ENCODE assay signal across 9 cellular contexts in the genomic region with DNA sequence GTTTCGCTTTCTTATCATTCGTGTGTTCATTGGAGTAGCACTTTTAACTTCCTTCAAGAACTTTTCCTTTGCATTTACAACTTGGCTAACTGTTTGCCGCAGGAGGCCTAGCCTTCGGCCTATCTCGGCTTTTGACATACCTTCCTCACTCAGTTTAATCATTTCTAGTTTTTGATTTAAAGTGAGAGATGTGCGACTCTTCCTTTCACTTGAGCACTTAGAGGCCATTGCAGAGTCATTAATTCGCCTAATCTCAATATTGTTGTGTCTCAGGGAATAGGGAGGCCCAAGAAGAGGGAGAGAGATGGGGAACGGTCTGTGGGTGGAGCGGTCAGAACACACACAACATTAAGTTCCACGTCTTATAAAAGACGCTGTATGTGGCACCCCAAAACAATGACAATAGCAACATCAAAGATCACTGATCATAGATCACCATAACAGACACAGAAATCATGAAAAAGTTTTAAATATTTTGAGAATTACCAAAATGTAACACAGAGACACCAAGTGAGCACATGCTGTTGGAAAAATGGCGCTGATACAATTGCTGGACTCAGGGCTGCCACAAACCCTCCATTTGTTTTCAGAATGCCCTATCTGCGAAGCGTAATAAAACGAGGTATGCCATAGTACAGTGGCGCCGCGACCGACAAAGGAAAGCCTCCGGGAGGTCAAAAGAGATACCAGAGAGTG. TPM values are rescaled to one million over a fixed set of nuclear protein-coding genes. Genes with fewer than 3 reads are reported as not detected.
DNase-seq lines count a peak whose midpoint lies in the region; ATAC-seq and TF ChIP-seq lines count a peak whose summit lies in the region.
"Had no signal": no experiment of that assay in that cellular context is flagged by ENCODE, and none has a peak within 500 bp of the region (broad histone marks: within the 10 kb centered on the region; RNA-seq: fewer than 3 reads in every experiment).

No MANE protein-coding gene starts in this region.

- H3K36me3 ChIP-seq in MM.1S (replicated peaks; ENCODE audit: insufficient read depth, low read length) = no peaks in the 10 kb centered on the region

- no peak for TF ChIP-seq CTCF in MM.1S (IDR thresholded peaks at IDR 0.05; ENCODE audit: low read length)

- no peaks in the 10 kb centered on the region for H3K9me2 ChIP-seq in MM.1S (replicated peaks; ENCODE audit: insufficient read depth, low read length)

- H3K4me1 Mint-ChIP-seq in natural killer cell treated with Interleukin-12 subunit alpha and Interleukin-12 subunit beta and Interleukin-15 and Interleukin-18, amount 100 ng/mL, for 72 hours (ENCODE audit: low read depth in 2 of 2) = peaks cover 49 to 54% of the 10 kb centered on the region in 2 donors

- peak overlapping the region; percentile 89; the same call in 1 of the 2 replicates for H3K27ac ChIP-seq in MM.1S (ENCODE audit: low read length)
- peak overlapping the region; percentile 94 for H3K27ac ChIP-seq in cingulate gyrus (ENCODE audit: low read depth, low read length)

- no peaks in the 10 kb centered on the region for H3K9me3 ChIP-seq in MM.1S (replicated peaks; ENCODE audit: insufficient read depth, low read length)

- H3K27me3 Mint-ChIP-seq in natural killer cell treated with Interleukin-12 subunit alpha and Interleukin-12 subunit beta and Interleukin-15 and Interleukin-18, amount 100 ng/mL, for 72 hours = no peaks in the 10 kb centered on the region

- peaks cover 6% of the 10 kb centered on the region; the same call in 1 of the 2 replicates for H3K4me1 ChIP-seq in MM.1S (ENCODE audit: low read length)

- H3K9me3 Mint-ChIP-seq in natural killer cell treated with Interleukin-12 subunit alpha and Interleukin-12 subunit beta and Interleukin-15 and Interleukin-18, amount 100 ng/mL, for 72 hours = no peaks in the 10 kb centered on the region

- peak overlapping the region; percentile 75 for H3K4me3 ChIP-seq in MM.1S (ENCODE audit: low read length)

- DNase-seq in DMS114 treated with DMSO at 0.1 percent for 48 hours (lab: John Stamatoyannopoulos, UW; ENCODE audit: unreplicated experiment) = peak; percentile 20
- DNase-seq in MM.1S = no peak
- no peak for DNase-seq in natural killer cell treated with Interleukin-12 subunit alpha and Interleukin-12 subunit beta and Interleukin-15 and Interleukin-18, amount 100 ng/mL, for 72 hours (ENCODE audit: low spot score)
- DNase-seq in DMS53 (lab: John Stamatoyannopoulos, UW) = no peak
- no peak for DNase-seq in iPS-NIHi11 (ENCODE audit: low spot score)
- DNase-seq in cerebellar nuclear complex (lab: John Stamatoyannopoulos, UW) = no peak
- no peak for DNase-seq in activated CD4-positive, alpha-beta T cell treated with anti-CD3 and anti-CD28 coated beads, Interleukin-2, amount 50 U/mL, for 1 hour

- H3K27ac Mint-ChIP-seq in natural killer cell treated with Interleukin-12 subunit alpha and Interleukin-12 subunit beta and Interleukin-15 and Interleukin-18, amount 100 ng/mL, for 72 hours = peak overlapping the region; percentile 95 to 96

- peak overlapping the region; percentile 83 for H2AFZ ChIP-seq in MM.1S (ENCODE audit: low read length)

- H4K20me1 ChIP-seq in MM.1S (ENCODE audit: insufficient read depth, low read length) = no peaks in the 10 kb centered on the region

- peak overlapping the region; percentile 97 for H3K9ac ChIP-seq in MM.1S (ENCODE audit: low read length)

- peaks cover 51% of the 10 kb centered on the region for H3K79me2 ChIP-seq in MM.1S (ENCODE audit: low read length)

- peak overlapping the region; percentile 79 for H3K4me2 ChIP-seq in MM.1S (ENCODE audit: low read depth, low read length)

- H3F3A ChIP-seq in MM.1S (ENCODE audit: insufficient read depth, low read length) = no peaks in the 10 kb centered on the region; the same call in none of the 2 replicates

- H3K4me3 Mint-ChIP-seq in natural killer cell treated with Interleukin-12 subunit alpha and Interleukin-12 subunit beta and Interleukin-15 and Interleukin-18, amount 100 ng/mL, for 72 hours = peak overlapping the region; percentile 95

- H3K36me3 Mint-ChIP-seq in natural killer cell treated with Interleukin-12 subunit alpha and Interleukin-12 subunit beta and Interleukin-15 and Interleukin-18, amount 100 ng/mL, for 72 hours = peaks cover 20% of the 10 kb centered on the region

- H3K27me3 ChIP-seq in MM.1S (replicated peaks; ENCODE audit: insufficient read depth, low read length) = no peaks in the 10 kb centered on the region

- no peak for ATAC-seq in natural killer cell treated with Interleukin-12 subunit alpha and Interleukin-12 subunit beta and Interleukin-15 and Interleukin-18, amount 100 ng/mL, for 72 hours

RNA-seq across cellular contexts. Expression of gene TIGD1, which starts 0.6 kb away (rescaled TPM):
- 1 to 10 TPM; 3.2 to 9.4 TPM for total RNA-seq in natural killer cell treated with Interleukin-12 subunit alpha and Interleukin-12 subunit beta and Interleukin-15 and Interleukin-18, amount 100 ng/mL, for 72 hours

RNA-seq across cellular contexts. Expression of gene EIF4E2, which starts 0.7 kb away (rescaled TPM):
- 10 to 100 TPM; 65.6 to 79.2 TPM for total RNA-seq in natural killer cell treated with Interleukin-12 subunit alpha and Interleukin-12 subunit beta and Interleukin-15 and Interleukin-18, amount 100 ng/mL, for 72 hours

RNA-seq across cellular contexts. Expression of gene CHRNG, which starts 10.3 kb away (rescaled TPM):
- not detected for total RNA-seq in natural killer cell treated with Interleukin-12 subunit alpha and Interleukin-12 subunit beta and Interleukin-15 and Interleukin-18, amount 100 ng/mL, for 72 hours
- total RNA-seq: RPMI7951 had no signal

RNA-seq across cellular contexts. Expression of gene CHRND, which starts 23.8 kb away (rescaled TPM):
- total RNA-seq in natural killer cell treated with Interleukin-12 subunit alpha and Interleukin-12 subunit beta and Interleukin-15 and Interleukin-18, amount 100 ng/mL, for 72 hours = not detected
- total RNA-seq: RPMI7951 had no signal

RNA-seq across cellular contexts. Expression of gene PRSS56, which starts 29.6 kb away (rescaled TPM):
- total RNA-seq in natural killer cell treated with Interleukin-12 subunit alpha and Interleukin-12 subunit beta and Interleukin-15 and Interleukin-18, amount 100 ng/mL, for 72 hours = not detected
- total RNA-seq: RPMI7951 had no signal
